Comparison of ENCODE assay signal across 17 cellular contexts in the genomic region with DNA sequence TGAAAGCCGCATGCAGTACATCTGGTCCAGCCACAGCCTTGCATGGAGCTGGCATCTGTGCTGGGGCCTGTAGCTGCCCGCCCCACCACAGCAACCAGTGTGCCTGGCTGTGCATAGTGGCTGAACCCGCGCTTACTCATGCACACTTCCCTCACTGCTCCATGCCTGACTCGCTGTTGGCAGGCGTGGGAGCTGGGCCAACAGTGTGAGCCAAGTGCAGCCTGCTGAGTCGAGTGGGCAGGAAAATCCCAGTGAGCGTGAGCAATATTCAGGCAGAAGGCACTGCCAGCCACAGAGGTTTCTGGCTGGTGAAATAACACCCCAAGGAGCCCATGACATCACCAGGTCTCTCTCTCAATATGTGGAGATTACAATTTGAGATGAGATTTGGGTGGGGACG.
DNase-seq lines count a peak whose midpoint lies in the region; ATAC-seq and TF ChIP-seq lines count a peak whose summit lies in the region.
"Had no signal": no experiment of that assay in that cellular context is flagged by ENCODE, and none has a peak within 500 bp of the region (broad histone marks: within the 10 kb centered on the region; RNA-seq: fewer than 3 reads in every experiment).

No MANE protein-coding gene starts in this region.

- TF ChIP-seq EP300 in Ishikawa (IDR thresholded peaks at IDR 0.05; ENCODE audit: borderline replicate concordance): no peak

- intact Hi-C loops in posterior vena cava (cut with DNase I): no loop called here
- intact Hi-C loops in left colon (cut with DNase I, micrococcal nuclease): no loop called here

- TF ChIP-seq RAD21 in Ishikawa (IDR thresholded peaks at IDR 0.05; ENCODE audit: low read depth): no peak

- in situ Hi-C loops in ACHN (cut with HindIII; ENCODE audit: low pct_ligation_motif_present, low pct_unique_long_range_greater_than_20kb, low sequenced_read_pairs): no loop called here

- DNase-seq in ACHN (peak; percentile 51), inferior parietal cortex (ENCODE audit: extremely low spot score) (peak; percentile 9), posterior vena cava (ENCODE audit: low spot score) (no peak), left colon (no peak), amniotic stem cell (lab: John Stamatoyannopoulos, UW) (no peak), CD1c-positive myeloid dendritic cell (ENCODE audit: extremely low spot score) (no peak)
- DNase-seq: CD8-positive, alpha-beta memory T cell; central memory CD4-positive, alpha-beta T cell; effector memory CD8-positive, alpha-beta T cell; left cardiac atrium; NCI-H1105; SIG-M5; stimulated activated CD4-positive, alpha-beta T cell treated with anti-CD3 and anti-CD28 coated beads, Interleukin-15, amount 100 ng/mL, for 24 hours; T-helper 17 cell had no signal

- ATAC-seq in SK-N-SH treated with all-trans-retinoic acid at 6 μM for 48 hours (peak; percentile 85), left colon (no peak)
- ATAC-seq: activated CD4-positive, CD25-positive, alpha-beta regulatory T cell treated with anti-CD3 and anti-CD28 coated beads, Interleukin-2, amount 50 U/mL, for 24 hours; effector memory CD8-positive, alpha-beta T cell; T-helper 17 cell had no signal

TF ChIP-seq in Ishikawa, 13 proteins besides CTCF, POLR2A, EP300 and RAD21:
- TF ChIP-seq CEBPB (IDR thresholded peaks at IDR 0.05) (no peak), NFIC (IDR thresholded peaks at IDR 0.05) (peak; percentile 79), TAF1 (IDR thresholded peaks at IDR 0.05; ENCODE audit: low read depth) (no peak), EGR1 (IDR thresholded peaks at IDR 0.05) (no peak), CREB1 (IDR thresholded peaks at IDR 0.05; ENCODE audit: low read depth) (no peak), TEAD4 (IDR thresholded peaks at IDR 0.05) (no peak)

TF ChIP-seq in SK-N-SH treated with all-trans-retinoic acid at 6 μM for 48 hours, 23 proteins besides CTCF, POLR2A, EP300 and RAD21:
- TF ChIP-seq ZFP3 (CRISPR knock-in tag; IDR thresholded peaks at IDR 0.05): no peak
- no peak for TF ChIP-seq ISL1 (CRISPR knock-in tag; IDR thresholded peaks at IDR 0.05)
- no peak for TF ChIP-seq OSR1 (CRISPR knock-in tag; IDR thresholded peaks at IDR 0.05)
- TF ChIP-seq ESRRG (CRISPR knock-in tag; IDR thresholded peaks at IDR 0.05): no peak
- TF ChIP-seq, protein P1, sequence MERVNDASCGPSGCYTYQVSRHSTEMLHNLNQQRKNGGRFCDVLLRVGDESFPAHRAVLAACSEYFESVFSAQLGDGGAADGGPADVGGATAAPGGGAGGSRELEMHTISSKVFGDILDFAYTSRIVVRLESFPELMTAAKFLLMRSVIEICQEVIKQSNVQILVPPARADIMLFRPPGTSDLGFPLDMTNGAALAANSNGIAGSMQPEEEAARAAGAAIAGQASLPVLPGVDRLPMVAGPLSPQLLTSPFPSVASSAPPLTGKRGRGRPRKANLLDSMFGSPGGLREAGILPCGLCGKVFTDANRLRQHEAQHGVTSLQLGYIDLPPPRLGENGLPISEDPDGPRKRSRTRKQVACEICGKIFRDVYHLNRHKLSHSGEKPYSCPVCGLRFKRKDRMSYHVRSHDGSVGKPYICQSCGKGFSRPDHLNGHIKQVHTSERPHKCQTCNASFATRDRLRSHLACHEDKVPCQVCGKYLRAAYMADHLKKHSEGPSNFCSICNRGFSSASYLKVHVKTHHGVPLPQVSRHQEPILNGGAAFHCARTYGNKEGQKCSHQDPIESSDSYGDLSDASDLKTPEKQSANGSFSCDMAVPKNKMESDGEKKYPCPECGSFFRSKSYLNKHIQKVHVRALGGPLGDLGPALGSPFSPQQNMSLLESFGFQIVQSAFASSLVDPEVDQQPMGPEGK (CRISPR knock-in tag; IDR thresholded peaks at IDR 0.05; ENCODE audit: borderline replicate concordance): no peak
- TF ChIP-seq, protein P2, sequence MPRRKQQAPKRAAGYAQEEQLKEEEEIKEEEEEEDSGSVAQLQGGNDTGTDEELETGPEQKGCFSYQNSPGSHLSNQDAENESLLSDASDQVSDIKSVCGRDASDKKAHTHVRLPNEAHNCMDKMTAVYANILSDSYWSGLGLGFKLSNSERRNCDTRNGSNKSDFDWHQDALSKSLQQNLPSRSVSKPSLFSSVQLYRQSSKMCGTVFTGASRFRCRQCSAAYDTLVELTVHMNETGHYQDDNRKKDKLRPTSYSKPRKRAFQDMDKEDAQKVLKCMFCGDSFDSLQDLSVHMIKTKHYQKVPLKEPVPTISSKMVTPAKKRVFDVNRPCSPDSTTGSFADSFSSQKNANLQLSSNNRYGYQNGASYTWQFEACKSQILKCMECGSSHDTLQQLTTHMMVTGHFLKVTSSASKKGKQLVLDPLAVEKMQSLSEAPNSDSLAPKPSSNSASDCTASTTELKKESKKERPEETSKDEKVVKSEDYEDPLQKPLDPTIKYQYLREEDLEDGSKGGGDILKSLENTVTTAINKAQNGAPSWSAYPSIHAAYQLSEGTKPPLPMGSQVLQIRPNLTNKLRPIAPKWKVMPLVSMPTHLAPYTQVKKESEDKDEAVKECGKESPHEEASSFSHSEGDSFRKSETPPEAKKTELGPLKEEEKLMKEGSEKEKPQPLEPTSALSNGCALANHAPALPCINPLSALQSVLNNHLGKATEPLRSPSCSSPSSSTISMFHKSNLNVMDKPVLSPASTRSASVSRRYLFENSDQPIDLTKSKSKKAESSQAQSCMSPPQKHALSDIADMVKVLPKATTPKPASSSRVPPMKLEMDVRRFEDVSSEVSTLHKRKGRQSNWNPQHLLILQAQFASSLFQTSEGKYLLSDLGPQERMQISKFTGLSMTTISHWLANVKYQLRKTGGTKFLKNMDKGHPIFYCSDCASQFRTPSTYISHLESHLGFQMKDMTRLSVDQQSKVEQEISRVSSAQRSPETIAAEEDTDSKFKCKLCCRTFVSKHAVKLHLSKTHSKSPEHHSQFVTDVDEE (CRISPR knock-in tag; IDR thresholded peaks at IDR 0.05): no peak
- no peak for TF ChIP-seq SNAI2 (CRISPR knock-in tag; IDR thresholded peaks at IDR 0.05)
- TF ChIP-seq ZFP30 (CRISPR knock-in tag; IDR thresholded peaks at IDR 0.05): no peak
- TF ChIP-seq BACH2 (CRISPR knock-in tag; IDR thresholded peaks at IDR 0.05; ENCODE audit: borderline replicate concordance): no peak
- TF ChIP-seq CSDC2 (CRISPR knock-in tag; IDR thresholded peaks at IDR 0.05): no peak
- TF ChIP-seq TOX (CRISPR knock-in tag; IDR thresholded peaks at IDR 0.05; ENCODE audit: borderline replicate concordance): no peak
- TF ChIP-seq ZNF70 (CRISPR knock-in tag; IDR thresholded peaks at IDR 0.05): no peak
- no peak for TF ChIP-seq ZNF565 (CRISPR knock-in tag; conservative IDR thresholded peaks at IDR 0.05; ENCODE audit: low read depth)
TF ChIP-seq in SK-N-SH treated with all-trans-retinoic acid at 6 μM for 48 hours: peak in this region for 0.

Comparison
In these comparisons a context has a peak if more than half of its experiments do, and no peak if none do; other contexts are left out.
1. DNase-seq: peak in ACHN (single experiment) and inferior parietal cortex (single experiment); none in posterior vena cava (single experiment), left colon (0 of 2), amniotic stem cell (single experiment) and CD1c-positive myeloid dendritic cell (single experiment).